Comparison of ENCODE assay signal across 7 cellular contexts in genomic region chr5:140647042-140647341, GRCh38. TPM values are rescaled to one million over a fixed set of nuclear protein-coding genes. Genes with fewer than 3 reads are reported as not detected.
DNase-seq lines count a peak whose midpoint lies in the region; ATAC-seq and TF ChIP-seq lines count a peak whose summit lies in the region.

No MANE protein-coding gene starts in this region.

- no peak for TF ChIP-seq CTCF in HCT116 (IDR thresholded peaks at IDR 0.05 in 2 of 3, conservative IDR thresholded peaks at IDR 0.05 in 1 of 3; ENCODE audit: borderline replicate concordance in 1 of 3, insufficient read depth in 1 of 3, low read depth in 2 of 3, low read length in 2 of 3)
- no peak for TF ChIP-seq CTCF in glutamatergic neuron (IDR thresholded peaks at IDR 0.05; ENCODE audit: partially characterized antibody, unreplicated experiment)
- no peak for TF ChIP-seq CTCF in smooth muscle cell (IDR thresholded peaks at IDR 0.05; ENCODE audit: borderline replicate concordance, insufficient read depth, poor library complexity, severe bottlenecking)

- no TSS peak for BruUV-seq in HCT116 (replicated peaks; lab: Mats Ljungman, UMichigan)

- H3K9me3 ChIP-seq in HCT116 (ENCODE audit: control insufficient read depth in 1 of 2, insufficient read depth in 1 of 2, low read depth in 1 of 2, low read length in 2 of 2) = no peaks in the 10 kb centered on the region
- H3K9me3 ChIP-seq in T-helper 17 cell (ENCODE audit: control insufficient read depth, low read length, poor library complexity, severe bottlenecking) = no peaks in the 10 kb centered on the region
- H3K9me3 ChIP-seq in smooth muscle cell (replicated peaks; ENCODE audit: low read depth) = no peaks in the 10 kb centered on the region

- TF ChIP-seq RAD21 in HCT116 (IDR thresholded peaks at IDR 0.05; ENCODE audit: low read depth) = no peak

- H3F3A ChIP-seq in smooth muscle cell (ENCODE audit: low read depth) = no peaks in the 10 kb centered on the region

- H2AFZ ChIP-seq in HCT116 (ENCODE audit: low read depth, low read length, poor library complexity, severe bottlenecking) (no peak overlapping the region), smooth muscle cell (ENCODE audit: low read depth) (peak overlapping the region; percentile 69)

- peaks cover 29 to 44% of the 10 kb centered on the region in 2 experiments for H3K36me3 ChIP-seq in HCT116 (ENCODE audit: control insufficient read depth in 1 of 2, insufficient read depth in 2 of 2, low read length in 2 of 2)
- peaks cover 11% of the 10 kb centered on the region for H3K36me3 ChIP-seq in smooth muscle cell (ENCODE audit: low read depth)

- WGBS in smooth muscle cell (ENCODE audit: low lambda C conversion rate) = 4% methylated on average over 19 of the region's 19 CpGs

- H3K27me3 ChIP-seq in HCT116 (ENCODE audit: insufficient read depth, low read length) (no peaks in the 10 kb centered on the region), smooth muscle cell (ENCODE audit: low read depth) (no peaks in the 10 kb centered on the region)

- RAD21 ChIA-PET in HCT116 (lab: Charles Lee; ENCODE audit: low non-redundant PET in 1 of 2, low total read pairs in 2 of 2, uncharacterized antibody in 2 of 2, unreplicated experiment in 2 of 2) = interaction anchor here in 1 of 2 experiments (0.7 kb wide), 1 partner anchor 64 kb away, joined by 4 read pairs; no protein-coding TSS in a partner anchor

- peak overlapping the region; percentile 84 to 86 for H3K4me3 ChIP-seq in HCT116 (replicated peaks in 1 of 2; ENCODE audit: low read depth in 1 of 2, low read length in 2 of 2)
- peak overlapping the region; percentile 87 for H3K4me3 ChIP-seq in smooth muscle cell

- ATAC-seq in HCT116 = peak; percentile 24
- ATAC-seq in T-helper 17 cell = no peak
- no peak for ATAC-seq in GM18858 (IDR thresholded peaks at IDR 0.05; ENCODE audit: unreplicated experiment)
- ATAC-seq in HG03280 (IDR thresholded peaks at IDR 0.05; ENCODE audit: unreplicated experiment) = no peak

- H3K4me3 Mint-ChIP-seq in T-helper 17 cell = peak overlapping the region; percentile 99
- peak overlapping the region; percentile 100 for H3K4me3 Mint-ChIP-seq in glutamatergic neuron (ENCODE audit: unreplicated experiment)

- peak overlapping the region; percentile 99 for H3K27ac Mint-ChIP-seq in T-helper 17 cell
- H3K27ac Mint-ChIP-seq in glutamatergic neuron (ENCODE audit: unreplicated experiment) = no peak overlapping the region

- H3K9ac ChIP-seq in HCT116 (ENCODE audit: low read length) = peak overlapping the region; percentile 86
- peak overlapping the region; percentile 83 for H3K9ac ChIP-seq in smooth muscle cell (ENCODE audit: low read depth)

- H3K27me3 Mint-ChIP-seq in T-helper 17 cell (no peaks in the 10 kb centered on the region), glutamatergic neuron (ENCODE audit: unreplicated experiment) (peaks cover 5% of the 10 kb centered on the region)

- POLR2A ChIA-PET in HCT116 (lab: Charles Lee) = interaction anchor here (1.1 to 1.4 kb wide), 5 partner anchors 17 to 302 kb away, joined by 3 to 17 read pairs (median 4); partner anchors contain the start of gene WDR55

- H3K27ac ChIP-seq in HCT116 (ENCODE audit: low read depth, low read length) (peak overlapping the region; percentile 53), smooth muscle cell (ENCODE audit: low read depth) (peak overlapping the region; percentile 57)

- DNase-seq in HCT116 (ENCODE audit: low read depth, low spot score) = no peak
- no peak for DNase-seq in T-helper 17 cell
- DNase-seq in glutamatergic neuron = no peak
- DNase-seq in smooth muscle cell (lab: John Stamatoyannopoulos, UW; ENCODE audit: unreplicated experiment) = no peak
- DNase-seq in AG08395 (ENCODE audit: low spot score) = no peak

- H3K4me1 Mint-ChIP-seq in T-helper 17 cell (peaks cover 33% of the 10 kb centered on the region), glutamatergic neuron (ENCODE audit: low read depth, unreplicated experiment) (peaks cover 5% of the 10 kb centered on the region)

- H3K36me3 Mint-ChIP-seq in T-helper 17 cell (ENCODE audit: low read depth) = peaks cover 7% of the 10 kb centered on the region
- H3K36me3 Mint-ChIP-seq in glutamatergic neuron (ENCODE audit: unreplicated experiment) = peaks cover 7% of the 10 kb centered on the region

- H4K20me1 ChIP-seq in HCT116 (ENCODE audit: insufficient read depth) = no peaks in the 10 kb centered on the region
- no peaks in the 10 kb centered on the region for H4K20me1 ChIP-seq in smooth muscle cell (ENCODE audit: low read depth)

- no peak for TF ChIP-seq POLR2A in HCT116 (IDR thresholded peaks at IDR 0.05; ENCODE audit: borderline replicate concordance, extremely low read depth, insufficient read depth, insufficient read length)

- CTCF ChIA-PET in HCT116 (lab: Charles Lee) = no interaction called here

- H3K4me2 ChIP-seq in HCT116 (ENCODE audit: low read length) (peak overlapping the region; percentile 81), smooth muscle cell (peak overlapping the region; percentile 95)

- intact Hi-C loops in HCT116 (cut with micrococcal nuclease) = loop anchor here (1.0 to 10.0 kb wide), 3 partner anchors 17 to 392 kb away; partner anchors contain the start of gene WDR55

- H3K4me1 ChIP-seq in HCT116 (ENCODE audit: control insufficient read depth in 1 of 2, insufficient read depth in 2 of 2, low read length in 2 of 2) (peaks cover 6 to 11% of the 10 kb centered on the region in 2 experiments), smooth muscle cell (ENCODE audit: low read depth) (peaks cover 13% of the 10 kb centered on the region)

- H3K79me2 ChIP-seq in HCT116 (ENCODE audit: insufficient read depth, low read length) (peaks cover 55% of the 10 kb centered on the region), smooth muscle cell (ENCODE audit: low read depth) (peaks cover 26% of the 10 kb centered on the region)

- H3K9me2 ChIP-seq in HCT116 (ENCODE audit: insufficient read depth) = no peaks in the 10 kb centered on the region

- peaks cover 7% of the 10 kb centered on the region for H3K9me3 Mint-ChIP-seq in glutamatergic neuron (ENCODE audit: unreplicated experiment)

TF ChIP-seq in HCT116, 20 proteins besides CTCF, POLR2A, EP300 and RAD21 (continues in another document):
- no peak for TF ChIP-seq TCF7L2 (IDR thresholded peaks at IDR 0.05; ENCODE audit: borderline replicate concordance, extremely low read depth, insufficient read depth, insufficient read length)
- no peak for TF ChIP-seq SRF (IDR thresholded peaks at IDR 0.05; ENCODE audit: low read depth)
- TF ChIP-seq REST (IDR thresholded peaks at IDR 0.05; ENCODE audit: low read depth) = no peak

RNA-seq across cellular contexts. Expression of gene NDUFA2, which starts 0.4 kb away (rescaled TPM):
- total RNA-seq in HCT116 (2021; ENCODE audit: unreplicated experiment) (68.3 TPM), T-helper 17 cell (10 to 100 TPM; 40.7 to 46.2 TPM), glutamatergic neuron (ENCODE audit: unreplicated experiment) (59.6 TPM), smooth muscle cell (24.3 and 63.0 TPM in 2 replicates)
- 98.3 and 118 TPM in 2 replicates for polyA plus RNA-seq in HCT116 (2012)
- polyA plus RNA-seq in smooth muscle cell = 120 and 126 TPM in 2 replicates

RNA-seq across cellular contexts. Expression of gene IK, which starts 0.6 kb away (rescaled TPM):
- total RNA-seq in HCT116 (2021; ENCODE audit: unreplicated experiment) (96.6 TPM), T-helper 17 cell (100 to 1,000 TPM; 168 to 172 TPM), glutamatergic neuron (ENCODE audit: unreplicated experiment) (87.9 TPM), smooth muscle cell (85.1 and 87.5 TPM in 2 replicates)
- polyA plus RNA-seq in HCT116 (2012) = 71.8 and 91.2 TPM in 2 replicates
- polyA plus RNA-seq in smooth muscle cell = 77.6 and 79.3 TPM in 2 replicates

RNA-seq across cellular contexts. Expression of gene TMCO6, which starts 7.7 kb away (rescaled TPM):
- 28.0 TPM for total RNA-seq in HCT116 (2021; ENCODE audit: unreplicated experiment)
- polyA plus RNA-seq in HCT116 (2012) = 19.1 and 24.8 TPM in 2 replicates
- 10 to 100 TPM; 18.3 to 23.1 TPM for total RNA-seq in T-helper 17 cell
- total RNA-seq in glutamatergic neuron (ENCODE audit: unreplicated experiment) = 12.5 TPM
- 3.3 and 11.4 TPM in 2 replicates for total RNA-seq in smooth muscle cell
- polyA plus RNA-seq in smooth muscle cell = 4.4 and 5.9 TPM in 2 replicates

RNA-seq across cellular contexts. Expression of gene CD14, which starts 14.0 kb away (rescaled TPM):
- 0.42 TPM for total RNA-seq in HCT116 (2021; ENCODE audit: unreplicated experiment)
- polyA plus RNA-seq in HCT116 (2012) = 0.07 and 0.15 TPM in 2 replicates
- 1 to 10 TPM; 1.4 to 9.2 TPM for total RNA-seq in T-helper 17 cell
- total RNA-seq in glutamatergic neuron (ENCODE audit: unreplicated experiment) = 0.64 TPM
- 0.54 TPM in 1 of 2 replicates, not detected in the other for total RNA-seq in smooth muscle cell
- polyA plus RNA-seq in smooth muscle cell = 0.09 and 0.69 TPM in 2 replicates

RNA-seq across cellular contexts. Expression of gene WDR55, which starts 17.7 kb away (rescaled TPM):
- total RNA-seq in HCT116 (2021; ENCODE audit: unreplicated experiment) (37.2 TPM), T-helper 17 cell (10 to 100 TPM; 34.8 to 36.3 TPM), glutamatergic neuron (ENCODE audit: unreplicated experiment) (31.5 TPM), smooth muscle cell (11.2 and 14.2 TPM in 2 replicates)
- 29.4 and 30.6 TPM in 2 replicates for polyA plus RNA-seq in HCT116 (2012)
- 20.6 and 23.6 TPM in 2 replicates for polyA plus RNA-seq in smooth muscle cell
